ENCODE assay signal across 12 cellular contexts in the genomic region with DNA sequence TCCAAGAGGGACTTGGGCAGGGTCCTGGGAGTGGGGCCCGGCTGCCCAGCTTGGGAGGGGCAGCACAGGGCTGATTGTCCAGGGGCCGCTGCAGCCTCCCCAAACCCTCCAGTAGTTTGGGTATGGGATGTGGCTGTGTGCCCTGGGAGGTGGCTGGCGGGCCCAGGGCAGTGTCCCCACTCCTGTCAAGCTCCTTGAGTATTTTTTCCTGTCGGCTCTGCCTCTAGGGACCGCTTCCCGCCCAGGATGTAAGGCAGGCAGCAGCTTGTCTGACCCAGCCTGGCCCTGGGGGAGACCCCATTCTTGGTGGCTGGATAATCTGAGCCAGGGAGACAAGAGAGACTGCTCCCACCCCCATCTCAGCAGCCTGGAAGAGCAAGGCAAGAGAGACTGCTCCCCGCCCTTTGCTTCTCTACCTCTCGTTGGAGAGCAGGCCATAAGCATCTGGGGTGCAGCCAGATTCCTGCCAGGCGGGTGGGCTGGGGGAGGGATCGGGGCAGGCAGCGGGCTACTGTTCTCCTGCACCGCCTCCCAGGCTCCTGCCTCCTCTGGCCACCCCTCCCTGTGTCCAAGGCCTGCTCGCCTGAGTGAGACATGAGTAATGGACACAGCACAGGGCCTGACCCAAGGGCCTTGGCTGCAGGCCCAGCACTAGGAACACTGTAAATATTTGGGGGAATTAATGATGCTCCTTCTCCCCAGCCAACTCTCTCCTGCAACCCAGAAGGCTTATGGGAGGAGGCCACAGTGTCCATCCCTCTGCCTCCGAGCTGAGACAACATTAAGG. TPM values are rescaled to one million over a fixed set of nuclear protein-coding genes. Genes with fewer than 3 reads are reported as not detected.
DNase-seq lines count a peak whose midpoint lies in the region; ATAC-seq, FAIRE-seq and TF ChIP-seq lines count a peak whose summit lies in the region.
"Had no signal": no experiment of that assay in that cellular context is flagged by ENCODE, and none has a peak within 500 bp of the region (broad histone marks: within the 10 kb centered on the region; RNA-seq: fewer than 3 reads in every experiment).

No MANE protein-coding gene starts in this region.

- H3K27ac Mint-ChIP-seq in nephron = peak overlapping the region; percentile 50 to 80 (median 66)

- H3K4me1 ChIP-seq in Panc1 (ENCODE audit: control insufficient read depth, insufficient read depth, low read length) = peaks cover 36% of the 10 kb centered on the region

- no peak for TF ChIP-seq CTCF in Panc1 (IDR thresholded peaks at IDR 0.05)
- no peak for TF ChIP-seq CTCF in fibroblast of mammary gland (conservative IDR thresholded peaks at IDR 0.05; ENCODE audit: control insufficient read depth, insufficient read depth, low read depth, low read length)
- TF ChIP-seq CTCF in nephron (IDR thresholded peaks at IDR 0.05; ENCODE audit: unreplicated experiment in 3 of 3) = no peak

- H3K9me3 Mint-ChIP-seq in nephron = peaks cover 3% of the 10 kb centered on the region
- H3K9me3 Mint-ChIP-seq: CD14-positive monocyte had no signal

- peaks cover 46% of the 10 kb centered on the region for H3K4me1 Mint-ChIP-seq in nephron
- H3K4me1 Mint-ChIP-seq: CD14-positive monocyte had no signal

- H3K27ac ChIP-seq in Panc1 (ENCODE audit: low read length) = peak overlapping the region; percentile 65

- peaks cover 7% of the 10 kb centered on the region for H3K27me3 Mint-ChIP-seq in nephron (ENCODE audit: low read depth)

- POLR2A ChIA-PET in Panc1 (lab: Charles Lee) = no interaction called here

- DNase-seq in AG20443 (ENCODE audit: low spot score) (peak; percentile 89), Panc1 (ENCODE audit: low read depth, low spot score) (no peak), fibroblast of mammary gland (ENCODE audit: low read depth) (peak; percentile 87), urothelium cell line (ENCODE audit: low spot score) (no peak)
- DNase-seq: amygdala; NCI-H187 treated with DMSO at 0.1 percent for 48 hours; stimulated activated CD4-positive, alpha-beta T cell treated with anti-CD3 and anti-CD28 coated beads, Interleukin-2, amount 100 ng/mL, for 48 hours had no signal

- no TSS peak for BruUV-seq in Panc1 (replicated peaks; lab: Mats Ljungman, UMichigan)

- in situ Hi-C loops in Panc1 (cut with HindIII; ENCODE audit: low pct_unique_long_range_greater_than_20kb, low sequenced_read_pairs) = no loop called here

- FAIRE-seq in urothelium cell line (lab: Jason Lieb, UNC) = no peak

- H3K4me3 ChIP-seq in Panc1 (ENCODE audit: low read depth in 2 of 2, low read length in 2 of 2) (no peak overlapping the region), fibroblast of mammary gland (ENCODE audit: control insufficient read depth, low read depth, low read length) (no peak overlapping the region)

- H3K9me3 ChIP-seq in Panc1 (ENCODE audit: control insufficient read depth, insufficient read depth, low read depth, low read length) = no peaks in the 10 kb centered on the region

- H3K4me3 Mint-ChIP-seq in nephron = no peak overlapping the region
- H3K4me3 Mint-ChIP-seq: CD14-positive monocyte had no signal

- H3K36me3 Mint-ChIP-seq in nephron (ENCODE audit: low read depth) = no peaks in the 10 kb centered on the region
- H3K36me3 Mint-ChIP-seq: CD14-positive monocyte had no signal

- intact Hi-C loops in Panc1 (cut with micrococcal nuclease; ENCODE audit: unreplicated experiment) = no loop called here

- CTCF ChIA-PET in Panc1 (lab: Charles Lee) = interaction anchor here (0.6 kb wide), 1 partner anchor 9 kb away, joined by 5 read pairs; no protein-coding TSS in a partner anchor

- H3K36me3 ChIP-seq in Panc1 (ENCODE audit: control insufficient read depth, insufficient read depth, low read length) = no peaks in the 10 kb centered on the region

- peak; percentile 84 for ATAC-seq in Panc1
- ATAC-seq in GM18520 (IDR thresholded peaks at IDR 0.05; ENCODE audit: unreplicated experiment) = no peak
- ATAC-seq in HG02885 (IDR thresholded peaks at IDR 0.05; ENCODE audit: poor library complexity, unreplicated experiment) = no peak
- ATAC-seq in HG03025 (IDR thresholded peaks at IDR 0.05; ENCODE audit: low FRiP score, unreplicated experiment) = no peak

- H3K27me3 ChIP-seq in Panc1 (ENCODE audit: control insufficient read depth, insufficient read depth, low read length) = no peaks in the 10 kb centered on the region

RNA-seq across cellular contexts. Expression of a gene that starts 18.4 kb away (rescaled TPM):
- total RNA-seq in Panc1 (2021; ENCODE audit: unreplicated experiment) = 439 TPM
- 291 TPM for polyA plus RNA-seq in Panc1 (2012; ENCODE audit: insufficient read length)

RNA-seq across cellular contexts. Expression of a gene that starts 42.5 kb away (rescaled TPM):
- total RNA-seq in Panc1 (2021; ENCODE audit: unreplicated experiment) = 2.9 TPM
- polyA plus RNA-seq in Panc1 (2012; ENCODE audit: insufficient read length) = 1.9 TPM
- polyA plus RNA-seq: CD14-positive monocyte had no signal

RNA-seq across cellular contexts. Expression of a gene that starts 57.6 kb away (rescaled TPM):
- total RNA-seq in Panc1 (2021; ENCODE audit: unreplicated experiment) = 46.0 TPM
- 79.3 TPM for polyA plus RNA-seq in Panc1 (2012; ENCODE audit: insufficient read length)

Comparison
In these comparisons a context has a peak if more than half of its experiments do, and no peak if none do; other contexts are left out.
1. DNase-seq: peak in AG20443 (single experiment) and fibroblast of mammary gland (single experiment); none in Panc1 (single experiment) and urothelium cell line (single experiment).